21 cellular contexts compared by ENCODE assay signal in genomic region chrX:72358313-72358712, GRCh38. TPM values are rescaled to one million over a fixed set of nuclear protein-coding genes. Genes with fewer than 3 reads are reported as not detected.
DNase-seq lines count a peak whose midpoint lies in the region; FAIRE-seq and TF ChIP-seq lines count a peak whose summit lies in the region.
"Had no signal": no experiment of that assay in that cellular context is flagged by ENCODE, and none has a peak within 500 bp of the region (broad histone marks: within the 10 kb centered on the region; RNA-seq: fewer than 3 reads in every experiment).

No MANE protein-coding gene starts in this region.

- H3K36me3 Mint-ChIP-seq in osteocyte (ENCODE audit: unreplicated experiment) = no peaks in the 10 kb centered on the region

- no peaks in the 10 kb centered on the region for H3K9me3 Mint-ChIP-seq in osteocyte (ENCODE audit: unreplicated experiment)

- no peak for TF ChIP-seq POLR2A in H54 (IDR thresholded peaks at IDR 0.05; ENCODE audit: low read depth, low read length)

- no peaks in the 10 kb centered on the region for H3K36me3 ChIP-seq in effector memory CD4-positive, alpha-beta T cell (ENCODE audit: control insufficient read depth, insufficient read depth, low read length)
- H3K36me3 ChIP-seq: esophagus squamous epithelium, sigmoid colon, suprapubic skin had no signal

- H3K27ac Mint-ChIP-seq in osteocyte (ENCODE audit: unreplicated experiment) = no peak overlapping the region

- no peak overlapping the region for H3K27ac ChIP-seq in effector memory CD4-positive, alpha-beta T cell (ENCODE audit: insufficient read depth, low read length, poor library complexity, severe bottlenecking)
- H3K27ac ChIP-seq: esophagus squamous epithelium, KMS-11, sigmoid colon, suprapubic skin had no signal

- H3K4me3 Mint-ChIP-seq in osteocyte (ENCODE audit: unreplicated experiment) = no peak overlapping the region

- DNase-seq in H54 (ENCODE audit: insufficient read length, low spot score) (peak; percentile 13), RPMI7951 (ENCODE audit: low read depth) (peak; percentile 79), epithelial cell of esophagus (ENCODE audit: low read depth) (peak; percentile 53), pons (ENCODE audit: low spot score) (peak; percentile 41), SKM-1 (lab: John Stamatoyannopoulos, UW; ENCODE audit: unreplicated experiment) (no peak), NCI-H146 (lab: John Stamatoyannopoulos, UW) (no peak), osteocyte (ENCODE audit: extremely low spot score, unreplicated experiment) (no peak)
- no peak for DNase-seq in effector memory CD4-positive, alpha-beta T cell
- DNase-seq: AML-193, esophagus squamous epithelium, left cardiac atrium, NCI-H1105 treated with DMSO at 0.1 percent for 48 hours, NCI-H2171, NCI-H82, occipital lobe, RPMI8226, sigmoid colon had no signal

- no peak for TF ChIP-seq CTCF in epithelial cell of esophagus (IDR thresholded peaks at IDR 0.05; ENCODE audit: insufficient read depth, low read depth, low read length, missing control alignments)
- TF ChIP-seq CTCF in osteocyte (IDR thresholded peaks at IDR 0.05) = no peak

- H3K4me3 ChIP-seq in epithelial cell of esophagus (ENCODE audit: low read length) = no peak overlapping the region
- no peak overlapping the region for H3K4me3 ChIP-seq in effector memory CD4-positive, alpha-beta T cell (ENCODE audit: insufficient read depth, low read depth, low read length, poor library complexity, severe bottlenecking)
- H3K4me3 ChIP-seq: esophagus squamous epithelium, sigmoid colon, suprapubic skin had no signal

- H3K27me3 Mint-ChIP-seq in osteocyte (ENCODE audit: unreplicated experiment) = no peaks in the 10 kb centered on the region

- no peaks in the 10 kb centered on the region for H3K4me1 ChIP-seq in effector memory CD4-positive, alpha-beta T cell (ENCODE audit: control insufficient read depth, insufficient read depth, low read length, poor library complexity, severe bottlenecking)
- H3K4me1 ChIP-seq: esophagus squamous epithelium, sigmoid colon, suprapubic skin had no signal

- peak; percentile 82 for FAIRE-seq in H54 (lab: Jason Lieb, UNC)

- no peaks in the 10 kb centered on the region for H3K9me3 ChIP-seq in effector memory CD4-positive, alpha-beta T cell (ENCODE audit: control insufficient read depth, low read length)
- H3K9me3 ChIP-seq: esophagus squamous epithelium, sigmoid colon, suprapubic skin had no signal

- peaks cover 5% of the 10 kb centered on the region for H3K4me1 Mint-ChIP-seq in osteocyte (ENCODE audit: unreplicated experiment)

- H3K27me3 ChIP-seq in effector memory CD4-positive, alpha-beta T cell (replicated peaks; ENCODE audit: control insufficient read depth, insufficient read depth, low read length, poor library complexity, severe bottlenecking) = no peaks in the 10 kb centered on the region
- H3K27me3 ChIP-seq: esophagus squamous epithelium, sigmoid colon, suprapubic skin had no signal

RNA-seq across cellular contexts. Expression of gene CITED1, which starts 52.6 kb away (rescaled TPM):
- total RNA-seq in RPMI7951 (2014; rRNA removed; shearing (Covaris generic)) = 0.12 and 1.3 TPM in 2 replicates
- total RNA-seq in osteocyte = 1.1 TPM in 1 of 2 replicates, not detected in the other
- total RNA-seq: esophagus squamous epithelium; mucosa of gallbladder; T-helper 1 cell treated with Interleukin-12 subunit alpha and Interleukin-12 subunit beta and Interleukin-4 antibody, amounts not matched to agents 30 ng/mL and 1 ng/mL, for 36 hours had no signal

Comparison
In these comparisons a context has a peak if more than half of its experiments do, and no peak if none do; other contexts are left out.
1. DNase-seq: peak in H54 (single experiment), RPMI7951 (single experiment), epithelial cell of esophagus (single experiment) and pons (single experiment); none in SKM-1 (single experiment), NCI-H146 (single experiment), effector memory CD4-positive, alpha-beta T cell (0 of 3) and osteocyte (single experiment).